In the genomic region with DNA sequence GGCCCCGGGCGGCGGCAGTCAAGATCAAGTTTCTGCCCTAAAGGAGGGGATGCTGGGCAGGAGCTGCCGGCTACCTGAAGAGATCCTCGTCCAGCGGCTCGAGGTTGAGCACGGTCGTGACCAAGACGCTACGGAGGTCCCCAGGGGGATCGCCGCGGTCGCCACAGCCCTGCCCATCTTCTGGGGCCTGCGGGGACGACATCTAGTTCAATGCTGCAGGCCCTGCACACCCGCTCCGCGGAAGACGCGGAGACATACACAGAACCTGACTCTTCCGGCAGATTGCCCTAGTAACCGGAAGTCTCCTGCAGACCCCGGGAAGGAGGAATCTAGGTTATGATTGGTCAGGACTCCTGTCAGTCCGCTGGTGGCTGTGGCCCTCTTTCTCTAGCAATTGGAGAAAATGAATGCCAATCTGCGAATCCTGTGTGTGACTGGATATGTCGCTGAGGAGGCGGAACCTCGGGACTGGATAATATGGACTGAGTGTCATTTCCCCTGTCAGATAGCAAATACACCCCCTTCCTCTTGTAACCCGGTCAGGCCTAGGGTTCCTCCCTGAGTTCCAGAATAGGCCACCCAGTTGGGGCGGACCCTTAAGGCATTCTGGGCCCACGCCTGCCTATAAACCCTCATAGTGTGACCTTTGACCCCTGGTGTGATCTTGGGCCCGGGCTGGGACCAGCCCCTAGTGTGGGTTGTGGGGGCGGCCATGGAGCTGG, we compare ENCODE assay signal across 8 cellular contexts. TPM values are rescaled to one million over a fixed set of nuclear protein-coding genes. Genes with fewer than 3 reads are reported as not detected.
DNase-seq lines count a peak whose midpoint lies in the region; ATAC-seq, FAIRE-seq and TF ChIP-seq lines count a peak whose summit lies in the region.

ACOT8 (minus strand) TSS at position 279 of the 722 bp plus-strand sequence; CDS start at position 202, 77 bp downstream.
ZSWIM3 (plus strand) TSS at position 501 of the 722 bp plus-strand sequence; CDS start at position 713, 212 bp downstream.

- H3K9ac ChIP-seq in keratinocyte (ENCODE audit: control insufficient read depth, extremely low read depth, insufficient read depth, low read length): peak within 1 kb of the TSS; percentile 82

- H3K27ac ChIP-seq in keratinocyte (ENCODE audit: control insufficient read depth, insufficient read depth, low read length): peak within 1 kb of the TSS; percentile 61

- H3K4me1 ChIP-seq in keratinocyte (ENCODE audit: control insufficient read depth, extremely low read depth, insufficient read depth, low read length): peaks cover 14% of the 10 kb centered on the region

- no peaks in the 10 kb centered on the region for H3K36me3 ChIP-seq in keratinocyte (ENCODE audit: control insufficient read depth in 2 of 2, extremely low read depth in 1 of 2, insufficient read depth in 2 of 2, low read length in 2 of 2)

- FAIRE-seq in keratinocyte (lab: Jason Lieb, UNC): peak; percentile 66

- no peaks in the 10 kb centered on the region for H3K27me3 ChIP-seq in keratinocyte (ENCODE audit: control insufficient read depth, extremely low read depth, insufficient read depth, low read length)

- no peaks in the 10 kb centered on the region for H3K9me3 ChIP-seq in keratinocyte (ENCODE audit: control insufficient read depth, low read depth, low read length)

- dilution Hi-C loops in keratinocyte (cut with MboI; ENCODE audit: extremely low pct_ligation_motif_present, low sequenced_read_pairs): no loop called here

- H3K4me3 ChIP-seq in AG10803 (ENCODE audit: low read length) (peak within 1 kb of the TSS; percentile 92), keratinocyte (ENCODE audit: control insufficient read depth in 2 of 3, extremely low read depth in 1 of 3, insufficient read depth in 2 of 3, low read depth in 1 of 3, low read length in 3 of 3) (peak within 1 kb of the TSS; percentile 77 to 98 (median 93))

- H3K9me1 ChIP-seq in keratinocyte (ENCODE audit: control insufficient read depth, extremely low read depth, insufficient read depth, low read length): no peaks in the 10 kb centered on the region

- DNase-seq in AG10803 (ENCODE audit: low read depth): peak; percentile 100
- DNase-seq in NCI-H345 (lab: John Stamatoyannopoulos, UW): peak; percentile 100
- DNase-seq in activated CD4-positive, CD25-positive, alpha-beta regulatory T cell (lab: John Stamatoyannopoulos, UW): peak; percentile 66 to 85 (median 83)
- DNase-seq in cerebellar nuclear complex (lab: John Stamatoyannopoulos, UW): peak; percentile 92 to 98
- DNase-seq in keratinocyte (ENCODE audit: low read depth, low spot score): peak; percentile 92
- DNase-seq in stimulated activated CD4-positive, alpha-beta T cell treated with anti-CD3 and anti-CD28 coated beads, Interleukin-12 subunit alpha, Interleukin-12 subunit beta, amount 100 ng/mL, for 48 hours (ENCODE audit: low read depth in 2 of 3, low spot score in 1 of 3): peak; percentile 87 to 99 (median 91)

- no peaks in the 10 kb centered on the region for H4K20me1 ChIP-seq in keratinocyte (ENCODE audit: control insufficient read depth, extremely low read depth, insufficient read depth, low read length)

- TF ChIP-seq CTCF in AG10803 (conservative IDR thresholded peaks at IDR 0.05; ENCODE audit: low read length) (no peak), keratinocyte (optimal IDR thresholded peaks at IDR 0.05 in 1 of 3, IDR thresholded peaks at IDR 0.05 in 1 of 3, conservative IDR thresholded peaks at IDR 0.05 in 1 of 3; ENCODE audit: extremely low read depth in 1 of 3, insufficient read depth in 2 of 3, low read length in 3 of 3) (no peak)

- H3K4me2 ChIP-seq in keratinocyte (ENCODE audit: control insufficient read depth, extremely low read depth, insufficient read depth, low read depth, low read length): peak within 1 kb of the TSS; percentile 99

- H2AFZ ChIP-seq in keratinocyte (ENCODE audit: control insufficient read depth, low read length): peak within 1 kb of the TSS; percentile 97

- peak; percentile 98 for ATAC-seq in GM19025 (IDR thresholded peaks at IDR 0.05; ENCODE audit: low read depth, unreplicated experiment)
- ATAC-seq in HG03280 (IDR thresholded peaks at IDR 0.05; ENCODE audit: unreplicated experiment): peak; percentile 95

- H3K79me2 ChIP-seq in keratinocyte (ENCODE audit: control insufficient read depth, insufficient read depth, low read length): peaks cover 18% of the 10 kb centered on the region

RNA-seq across cellular contexts. Expression of gene ACOT8, which starts in this region (rescaled TPM):
- 23.9 to 41.5 TPM (median 24.3 TPM) in 3 replicates for polyA plus RNA-seq in keratinocyte
- polyA plus RNA-seq in keratinocyte (2011; ENCODE audit: low read depth): 23.5 TPM
- 24.2 and 38.6 TPM in 2 replicates for polyA plus RNA-seq in keratinocyte (2011; cell fraction: cytosol; rRNA removed)
- 21.7 and 30.7 TPM in 2 replicates for polyA plus RNA-seq in keratinocyte (2011; cell fraction: nucleus; rRNA removed)
- 19.9 and 24.6 TPM in 2 replicates for polyA plus RNA-seq in keratinocyte (2012; ENCODE audit: low replicate concordance)
- 14.4 to 29.9 TPM (median 28.4 TPM) in 3 replicates for polyA minus RNA-seq in keratinocyte
- polyA minus RNA-seq in keratinocyte (2011; cell fraction: cytosol; rRNA and poly(A)+ RNA removed): 24.2 TPM
- polyA minus RNA-seq in keratinocyte (2011; cell fraction: nucleus; rRNA and poly(A)+ RNA removed): 9.8 and 13.0 TPM in 2 replicates

RNA-seq across cellular contexts. Expression of gene ZSWIM3, which starts in this region (rescaled TPM):
- polyA plus RNA-seq in keratinocyte: 2.0 to 2.7 TPM (median 2.3 TPM) in 3 replicates
- 0.62 TPM for polyA plus RNA-seq in keratinocyte (2011; ENCODE audit: low read depth)
- polyA plus RNA-seq in keratinocyte (2011; cell fraction: cytosol; rRNA removed): 0.96 and 1.3 TPM in 2 replicates
- 3.0 and 3.1 TPM in 2 replicates for polyA plus RNA-seq in keratinocyte (2011; cell fraction: nucleus; rRNA removed)
- 1.5 and 1.6 TPM in 2 replicates for polyA plus RNA-seq in keratinocyte (2012; ENCODE audit: low replicate concordance)
- polyA minus RNA-seq in keratinocyte: 4.6 to 5.8 TPM (median 4.9 TPM) in 3 replicates
- polyA minus RNA-seq in keratinocyte (2011; cell fraction: cytosol; rRNA and poly(A)+ RNA removed): 2.9 TPM
- polyA minus RNA-seq in keratinocyte (2011; cell fraction: nucleus; rRNA and poly(A)+ RNA removed): 3.9 and 4.0 TPM in 2 replicates

Comparison
In these comparisons a context has a peak if more than half of its experiments do, and no peak if none do; other contexts are left out.
1. Peak in every context shown above with its lines: DNase-seq, ATAC-seq, H3K4me3 ChIP-seq and H3K27ac ChIP-seq.